In the genomic region with DNA sequence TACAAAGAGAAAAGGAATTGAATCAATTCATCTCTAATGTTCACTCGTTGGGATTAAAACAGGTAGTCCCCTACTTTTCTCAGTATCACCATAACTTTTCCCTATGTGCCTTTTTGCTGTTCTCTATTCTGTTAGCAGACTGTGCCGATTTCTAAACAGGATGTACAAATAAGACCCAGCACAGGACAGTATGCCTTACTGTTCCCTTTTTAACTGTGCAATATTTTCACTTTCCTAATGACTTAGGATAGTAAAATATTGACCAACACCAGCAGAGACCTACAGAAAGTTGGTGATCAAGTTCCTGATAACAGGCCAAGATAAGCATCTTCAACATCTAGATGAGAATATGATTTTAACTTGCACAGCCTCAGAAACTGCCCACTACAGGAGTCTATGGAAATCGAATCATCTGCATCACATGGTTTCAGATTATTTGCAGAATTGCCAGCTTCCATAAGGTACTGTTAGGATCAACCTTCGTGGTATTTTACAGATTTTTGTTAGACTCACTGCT, we compare ENCODE assay signal across 12 cellular contexts. TPM values are rescaled to one million over a fixed set of nuclear protein-coding genes. Genes with fewer than 3 reads are reported as not detected.
DNase-seq lines count a peak whose midpoint lies in the region; ATAC-seq and TF ChIP-seq lines count a peak whose summit lies in the region.
"Had no signal": no experiment of that assay in that cellular context is flagged by ENCODE, and none has a peak within 500 bp of the region (broad histone marks: within the 10 kb centered on the region; RNA-seq: fewer than 3 reads in every experiment).

No MANE protein-coding gene starts in this region.

- intact Hi-C loops in left lung (cut with DNase I): no loop called here

- H3K27ac ChIP-seq in left lung: peak overlapping the region in 1 of 2 donors; percentile 78

- ATAC-seq in GM18873 (IDR thresholded peaks at IDR 0.05; ENCODE audit: low FRiP score, unreplicated experiment) (peak; percentile 87), GM21619 (IDR thresholded peaks at IDR 0.05; ENCODE audit: unreplicated experiment) (peak; percentile 88), HG03139 (IDR thresholded peaks at IDR 0.05; ENCODE audit: unreplicated experiment) (peak; percentile 79), left lung (peak; percentile 42)
- ATAC-seq in activated naive CD8-positive, alpha-beta T cell treated with anti-CD3 and anti-CD28 coated beads, Interleukin-2, amount 50 U/mL, for 24 hours: no peak

- H3K4me3 Mint-ChIP-seq in activated naive CD8-positive, alpha-beta T cell treated with anti-CD3 and anti-CD28 coated beads, Interleukin-2, amount 50 U/mL, for 24 hours: no peak overlapping the region

- peaks cover 11% of the 10 kb centered on the region for H3K9me3 Mint-ChIP-seq in activated naive CD8-positive, alpha-beta T cell treated with anti-CD3 and anti-CD28 coated beads, Interleukin-2, amount 50 U/mL, for 24 hours

- no peak overlapping the region for H3K4me3 ChIP-seq in left lung

- peaks cover 0 to 91% of the 10 kb centered on the region in 2 donors for H3K36me3 ChIP-seq in left lung

- H3K9me3 ChIP-seq in left lung: no peaks in the 10 kb centered on the region

- no peak for TF ChIP-seq CTCF in left lung (IDR thresholded peaks at IDR 0.05)

- peaks cover 8% of the 10 kb centered on the region for H3K4me1 Mint-ChIP-seq in activated naive CD8-positive, alpha-beta T cell treated with anti-CD3 and anti-CD28 coated beads, Interleukin-2, amount 50 U/mL, for 24 hours

- no peak for DNase-seq in left lung
- no peak for DNase-seq in SW 1271 (lab: John Stamatoyannopoulos, UW)
- DNase-seq in DMS79 (lab: John Stamatoyannopoulos, UW): no peak
- no peak for DNase-seq in middle frontal gyrus (ENCODE audit: extremely low spot score, low spot score)
- no peak for DNase-seq in activated naive CD8-positive, alpha-beta T cell treated with anti-CD3 and anti-CD28 coated beads, Interleukin-2, amount 50 U/mL, for 24 hours
- DNase-seq: activated T-cell treated with anti-CD3 and anti-CD28 coated beads for 4 hours; NCI-H2081 treated with DMSO at 0.1 percent for 48 hours; stimulated activated CD4-positive, alpha-beta T cell treated with anti-CD3 and anti-CD28 coated beads, Interleukin-15, amount 100 ng/mL, for 24 hours had no signal

- peaks cover 90% of the 10 kb centered on the region for H3K36me3 Mint-ChIP-seq in activated naive CD8-positive, alpha-beta T cell treated with anti-CD3 and anti-CD28 coated beads, Interleukin-2, amount 50 U/mL, for 24 hours (ENCODE audit: low read depth)

- H3K27me3 Mint-ChIP-seq in activated naive CD8-positive, alpha-beta T cell treated with anti-CD3 and anti-CD28 coated beads, Interleukin-2, amount 50 U/mL, for 24 hours: no peaks in the 10 kb centered on the region

- no peak overlapping the region for H3K27ac Mint-ChIP-seq in activated naive CD8-positive, alpha-beta T cell treated with anti-CD3 and anti-CD28 coated beads, Interleukin-2, amount 50 U/mL, for 24 hours

- peaks cover 0 to 17% of the 10 kb centered on the region in 2 donors for H3K4me1 ChIP-seq in left lung

- H3K27me3 ChIP-seq in left lung: no peaks in the 10 kb centered on the region

RNA-seq across cellular contexts. Expression of a gene that starts 42.0 kb away (rescaled TPM):
- 10 to 100 TPM; 37.2 to 46.3 TPM for total RNA-seq in left lung

RNA-seq across cellular contexts. Expression of a gene that starts 51.4 kb away (rescaled TPM):
- under 1 TPM; 0.92 to 0.96 TPM for total RNA-seq in left lung
- total RNA-seq: HT-29 had no signal
